In genomic region chr7:149005427-149006344, GRCh38 we compare ENCODE assay signal across 8 cellular contexts. TPM values are rescaled to one million over a fixed set of nuclear protein-coding genes. Genes with fewer than 3 reads are reported as not detected.
DNase-seq lines count a peak whose midpoint lies in the region; ATAC-seq and TF ChIP-seq lines count a peak whose summit lies in the region.

No MANE protein-coding gene starts in this region.

- peak; percentile 11 for DNase-seq in DMS53 treated with DMSO at 0.1 percent for 48 hours (lab: John Stamatoyannopoulos, UW; ENCODE audit: unreplicated experiment)
- peak; percentile 88 for DNase-seq in NAMALWA (ENCODE audit: low spot score)
- peak; percentile 74 to 79 for DNase-seq in cardiac fibroblast (ENCODE audit: low read depth in 2 of 2)
- peak; percentile 75 for DNase-seq in left lobe of liver (ENCODE audit: low spot score)
- DNase-seq in stimulated activated CD4-positive, alpha-beta T cell treated with anti-CD3 and anti-CD28 coated beads, Interleukin-4, amount 100 ng/mL, for 48 hours (ENCODE audit: low read depth in 2 of 2), result peak; percentile 75 to 85

- ATAC-seq in GM21786 (IDR thresholded peaks at IDR 0.05; ENCODE audit: unreplicated experiment) (peak; percentile 77), left lobe of liver (peak; percentile 70), GM21528 (IDR thresholded peaks at IDR 0.05; ENCODE audit: low FRiP score, unreplicated experiment) (no peak)
- peak; percentile 81 to 89 for ATAC-seq in activated CD4-positive, CD25-positive, alpha-beta regulatory T cell treated with anti-CD3 and anti-CD28 coated beads, Interleukin-2, amount 50 U/mL, for 24 hours

- no peak overlapping the region for H3K4me3 ChIP-seq in cardiac fibroblast (replicated peaks in 1 of 2; ENCODE audit: low read depth in 2 of 2, low read length in 2 of 2)

- peak; percentile 72 for TF ChIP-seq CTCF in cardiac fibroblast (IDR thresholded peaks at IDR 0.05; ENCODE audit: low read depth, low read length)

RNA-seq across cellular contexts. Expression of gene PDIA4, which starts 22.6 kb away (rescaled TPM):
- total RNA-seq in left lobe of liver, result 266 TPM

Comparison
In these comparisons a context has a peak if more than half of its experiments do, and no peak if none do; other contexts are left out.
1. DNase-seq: peak in every context shown above with its lines; median percentile 88 in NAMALWA; 80 in stimulated activated CD4-positive, alpha-beta T cell treated with anti-CD3 and anti-CD28 coated beads, Interleukin-4, amount 100 ng/mL, for 48 hours; 76 in cardiac fibroblast; 75 in left lobe of liver; 11 in DMS53 treated with DMSO at 0.1 percent for 48 hours.